ENCODE assay signal across 10 cellular contexts in the genomic region with DNA sequence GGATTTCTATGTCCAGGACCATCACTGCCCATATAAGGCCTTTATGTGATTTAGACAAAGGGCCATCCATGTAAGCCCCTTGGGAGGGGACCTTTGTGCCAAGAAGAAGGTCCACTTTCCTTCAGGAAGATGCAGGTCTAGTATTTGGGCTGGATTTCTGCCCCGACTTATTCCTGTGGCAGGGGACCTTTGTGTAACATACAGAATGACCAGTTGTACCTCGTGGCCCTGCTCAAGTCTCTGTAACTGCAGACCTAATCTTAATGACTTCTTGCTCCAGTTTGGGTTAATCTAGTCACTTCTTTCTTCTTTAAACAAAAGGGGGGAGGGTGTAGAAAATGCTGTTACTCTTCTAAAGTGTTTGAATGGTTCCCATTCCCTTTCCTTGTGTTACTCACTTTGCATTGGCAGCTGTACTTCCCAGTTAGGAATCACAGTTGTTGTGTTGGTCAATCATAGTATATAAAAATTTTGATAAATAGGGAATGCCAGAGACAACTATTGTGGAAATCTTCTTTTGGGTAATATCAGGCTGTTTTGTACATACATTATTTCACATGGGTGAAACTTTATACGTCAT. TPM values are rescaled to one million over a fixed set of nuclear protein-coding genes. Genes with fewer than 3 reads are reported as not detected.
DNase-seq lines count a peak whose midpoint lies in the region; ATAC-seq, FAIRE-seq and TF ChIP-seq lines count a peak whose summit lies in the region.
"Had no signal": no experiment of that assay in that cellular context is flagged by ENCODE, and none has a peak within 500 bp of the region (broad histone marks: within the 10 kb centered on the region; RNA-seq: fewer than 3 reads in every experiment).

No MANE protein-coding gene starts in this region.

- peaks cover 13 to 28% of the 10 kb centered on the region in 2 experiments for H3K36me3 ChIP-seq in SK-N-SH (replicated peaks in 1 of 2; ENCODE audit: control insufficient read depth in 1 of 2, insufficient read depth in 2 of 2, low read length in 1 of 2)
- no peaks in the 10 kb centered on the region for H3K36me3 ChIP-seq in endothelial cell of umbilical vein (ENCODE audit: control insufficient read depth in 2 of 2, extremely low read depth in 1 of 2, insufficient read depth in 2 of 2, low read length in 2 of 2)
- no peaks in the 10 kb centered on the region for H3K36me3 ChIP-seq in tibial nerve
- H3K36me3 ChIP-seq in CD4-positive, alpha-beta memory T cell (ENCODE audit: insufficient read depth, low read length), result peaks cover 10% of the 10 kb centered on the region

- H3K9me2 ChIP-seq in SK-N-SH, result no peaks in the 10 kb centered on the region

- peaks cover 8% of the 10 kb centered on the region for H3K36me3 Mint-ChIP-seq in nephron (ENCODE audit: low read depth)
- H3K36me3 Mint-ChIP-seq in CD4-positive, alpha-beta memory T cell, result peaks cover 34 to 38% of the 10 kb centered on the region in 2 donors

- H3K9ac ChIP-seq in SK-N-SH (peak overlapping the region; percentile 37), endothelial cell of umbilical vein (replicated peaks; ENCODE audit: extremely low read depth, insufficient read depth, low read length) (peak overlapping the region; percentile 38)

- H3K9me1 ChIP-seq in endothelial cell of umbilical vein (replicated peaks; ENCODE audit: control insufficient read depth, extremely low read depth, insufficient read depth, low read length), result no peaks in the 10 kb centered on the region

- ATAC-seq in SK-N-SH treated with all-trans-retinoic acid at 6 μM for 48 hours (no peak), HG03460 (IDR thresholded peaks at IDR 0.05; ENCODE audit: unreplicated experiment) (no peak)

- H3K9me3 ChIP-seq in SK-N-SH, result no peaks in the 10 kb centered on the region
- H3K9me3 ChIP-seq in endothelial cell of umbilical vein (replicated peaks; ENCODE audit: control insufficient read depth, insufficient read depth, low read length), result no peaks in the 10 kb centered on the region
- H3K9me3 ChIP-seq in tibial nerve, result no peaks in the 10 kb centered on the region
- no peaks in the 10 kb centered on the region for H3K9me3 ChIP-seq in CD4-positive, alpha-beta memory T cell (ENCODE audit: control insufficient read depth in 1 of 2, low read length in 2 of 2)

- peaks cover 65% of the 10 kb centered on the region for H3K4me1 Mint-ChIP-seq in nephron
- H3K4me1 Mint-ChIP-seq in CD4-positive, alpha-beta memory T cell, result peaks cover 0 to 2% (median 0%) of the 10 kb centered on the region in 4 donors

- no peak overlapping the region for H2AFZ ChIP-seq in SK-N-SH (ENCODE audit: low read depth)
- H2AFZ ChIP-seq in endothelial cell of umbilical vein (ENCODE audit: low read depth, low read length), result no peak overlapping the region

- FAIRE-seq in endothelial cell of umbilical vein (lab: Jason Lieb, UNC), result no peak

- TF ChIP-seq CTCF in SK-N-SH (IDR thresholded peaks at IDR 0.05) (no peak), endothelial cell of umbilical vein (IDR thresholded peaks at IDR 0.05; ENCODE audit: extremely low read depth in 1 of 2, insufficient read depth in 1 of 2, low read depth in 1 of 2, low read length in 2 of 2) (no peak), nephron (IDR thresholded peaks at IDR 0.05; ENCODE audit: unreplicated experiment in 3 of 3) (no peak), tibial nerve (IDR thresholded peaks at IDR 0.05) (no peak)

- intact Hi-C loops in endothelial cell of umbilical vein (cut with micrococcal nuclease), result loop anchor here (1.0 to 2.0 kb wide), 2 partner anchors 55 to 67 kb away; a partner anchor contains a TSS
- intact Hi-C loops in CD4-positive, alpha-beta memory T cell (cut with micrococcal nuclease), result no loop called here

- peak overlapping the region in 1 of 3 experiments; percentile 43 for H3K4me3 Mint-ChIP-seq in nephron
- H3K4me3 Mint-ChIP-seq in CD4-positive, alpha-beta memory T cell, result no peak overlapping the region

- POLR2A ChIA-PET in SK-N-SH (lab: Yijun Ruan, JAX), result no interaction called here
- POLR2A ChIA-PET in endothelial cell of umbilical vein (lab: Charles Lee), result interaction anchor here (0.6 to 1.2 kb wide), 3 partner anchors 12 to 55 kb away, joined by 3 to 7 read pairs (median 3); a partner anchor contains a TSS
- POLR2A ChIA-PET in CD4-positive, alpha-beta memory T cell (lab: Charles Lee; ENCODE audit: partially characterized antibody), result no interaction called here

- peak overlapping the region; percentile 72 to 85 (median 76) for H3K27ac Mint-ChIP-seq in nephron
- H3K27ac Mint-ChIP-seq in CD4-positive, alpha-beta memory T cell, result peak overlapping the region in 1 of 7 donors; percentile 12

- peaks cover 9% of the 10 kb centered on the region; the same call in 1 of the 2 replicates for H3K79me2 ChIP-seq in SK-N-SH (ENCODE audit: insufficient read depth)
- peaks cover 2% of the 10 kb centered on the region for H3K79me2 ChIP-seq in endothelial cell of umbilical vein (ENCODE audit: control insufficient read depth, insufficient read depth, low read length)

- H3K4me1 ChIP-seq in SK-N-SH (ENCODE audit: control insufficient read depth in 1 of 2, insufficient read depth in 2 of 2, low read depth in 1 of 2, low read length in 1 of 2), result peaks cover 4 to 49% of the 10 kb centered on the region in 2 experiments; a peak in 3 of 4 replicates
- peaks cover 45% of the 10 kb centered on the region for H3K4me1 ChIP-seq in endothelial cell of umbilical vein (ENCODE audit: control insufficient read depth, extremely low read depth, insufficient read depth, low read length)
- peaks cover 0 to 57% (median 28%) of the 10 kb centered on the region in 4 donors for H3K4me1 ChIP-seq in tibial nerve
- H3K4me1 ChIP-seq in CD4-positive, alpha-beta memory T cell (ENCODE audit: insufficient read depth, low read length), result no peaks in the 10 kb centered on the region

- H3K4me2 ChIP-seq in SK-N-SH, result peak overlapping the region; percentile 31; the same call in 1 of the 2 replicates
- peak overlapping the region; percentile 5 for H3K4me2 ChIP-seq in endothelial cell of umbilical vein (ENCODE audit: insufficient read depth, low read length)

- DNase-seq in SK-N-SH (no peak), endothelial cell of umbilical vein (ENCODE audit: low read depth, low spot score) (no peak), tibial nerve (ENCODE audit: low spot score in 2 of 2) (no peak), NCI-H526 treated with DMSO at 0.1 percent for 48 hours (lab: John Stamatoyannopoulos, UW) (no peak)
- no peak for DNase-seq in CD4-positive, alpha-beta memory T cell
- DNase-seq: effector CD4-positive, alpha-beta T cell; retina had no signal

- no peak for TF ChIP-seq RAD21 in SK-N-SH (IDR thresholded peaks at IDR 0.05; ENCODE audit: low read length)

- no peak for TF ChIP-seq EP300 in SK-N-SH (IDR thresholded peaks at IDR 0.05; ENCODE audit: borderline replicate concordance in 1 of 2, low read depth in 1 of 2, low read length in 1 of 2)
- no peak for TF ChIP-seq EP300 in tibial nerve (IDR thresholded peaks at IDR 0.05)

- H3K27me3 ChIP-seq in SK-N-SH (ENCODE audit: insufficient read depth) (no peaks in the 10 kb centered on the region), endothelial cell of umbilical vein (ENCODE audit: control insufficient read depth in 2 of 2, insufficient read depth in 2 of 2, low read length in 2 of 2) (no peaks in the 10 kb centered on the region), tibial nerve (no peaks in the 10 kb centered on the region)
- H3K27me3 ChIP-seq in CD4-positive, alpha-beta memory T cell (ENCODE audit: insufficient read depth, low read length), result no peaks in the 10 kb centered on the region

- peak overlapping the region; percentile 67 to 98; a peak in 3 of 4 replicates for H3K27ac ChIP-seq in SK-N-SH (ENCODE audit: low read depth in 2 of 2, low read length in 1 of 2)
- peak overlapping the region; percentile 86 for H3K27ac ChIP-seq in endothelial cell of umbilical vein (ENCODE audit: insufficient read depth, low read depth, low read length)
- peak overlapping the region; percentile 44 to 82 (median 72) for H3K27ac ChIP-seq in tibial nerve
- H3K27ac ChIP-seq in CD4-positive, alpha-beta memory T cell (ENCODE audit: low read depth, low read length), result no peak overlapping the region

- H3K9me3 Mint-ChIP-seq in nephron, result no peaks in the 10 kb centered on the region
- no peaks in the 10 kb centered on the region for H3K9me3 Mint-ChIP-seq in CD4-positive, alpha-beta memory T cell

- H4K20me1 ChIP-seq in SK-N-SH (ENCODE audit: insufficient read depth) (peaks cover 5% of the 10 kb centered on the region; the same call in 1 of the 2 replicates), endothelial cell of umbilical vein (replicated peaks; ENCODE audit: control insufficient read depth, extremely low read depth, insufficient read depth, low read length) (no peaks in the 10 kb centered on the region)

- CTCF ChIA-PET in SK-N-SH (lab: Yijun Ruan, JAX), result interaction anchor here (0.6 kb wide), 1 partner anchor 8 kb away, joined by 3 read pairs; no protein-coding TSS in a partner anchor
- CTCF ChIA-PET in endothelial cell of umbilical vein (lab: Charles Lee), result interaction anchor here (1.1 to 2.2 kb wide), 3 partner anchors 10 to 67 kb away, joined by 4 to 14 read pairs (median 5); no protein-coding TSS in a partner anchor
- CTCF ChIA-PET in CD4-positive, alpha-beta memory T cell (lab: Charles Lee; ENCODE audit: partially characterized antibody), result interaction anchor here (1.1 kb wide), 1 partner anchor 281 kb away, joined by 3 read pairs; no protein-coding TSS in a partner anchor

- dilution Hi-C loops in endothelial cell of umbilical vein (cut with MboI; ENCODE audit: extremely low pct_ligation_motif_present, low sequenced_read_pairs), result no loop called here

- BruUV-seq in endothelial cell of umbilical vein (replicated peaks; lab: Mats Ljungman, UMichigan), result no TSS peak

- WGBS in SK-N-SH (ENCODE audit: low lambda C conversion rate), result 97% methylated on average over 3 of the region's 3 CpGs
- 93 to 94% methylated on average over 3 of the region's 3 CpGs for WGBS in tibial nerve, 2 donors

- peaks cover 50% of the 10 kb centered on the region for H3F3A ChIP-seq in SK-N-SH (replicated peaks; ENCODE audit: insufficient read depth)

- no peak for TF ChIP-seq POLR2A in endothelial cell of umbilical vein (IDR thresholded peaks at IDR 0.05; ENCODE audit: low read depth, low read length)
- TF ChIP-seq POLR2A in tibial nerve (IDR thresholded peaks at IDR 0.05), result no peak

- H3K4me3 ChIP-seq in SK-N-SH (ENCODE audit: low read depth in 2 of 2, low read length in 1 of 2) (no peak overlapping the region), endothelial cell of umbilical vein (replicated peaks in 1 of 3; ENCODE audit: insufficient read depth in 1 of 3, low read depth in 1 of 3, low read length in 3 of 3) (no peak overlapping the region), tibial nerve (no peak overlapping the region)
- no peak overlapping the region for H3K4me3 ChIP-seq in CD4-positive, alpha-beta memory T cell (ENCODE audit: low read length in 2 of 2)

- no peaks in the 10 kb centered on the region for H3K27me3 Mint-ChIP-seq in nephron (ENCODE audit: low read depth)
- H3K27me3 Mint-ChIP-seq in CD4-positive, alpha-beta memory T cell, result no peaks in the 10 kb centered on the region

RNA-seq across cellular contexts. Expression of a gene that starts 54.2 kb away (rescaled TPM):
- 2.5 and 4.4 TPM in 2 replicates for polyA plus RNA-seq in SK-N-SH (2012; rRNA removed)
- polyA plus RNA-seq in SK-N-SH (2012; cell fraction: cytosol; rRNA removed), result 4.6 and 5.1 TPM in 2 replicates
- polyA plus RNA-seq in SK-N-SH (2012; cell fraction: nucleus; rRNA removed), result 2.2 and 5.2 TPM in 2 replicates
- 13.7 and 14.6 TPM in 2 replicates for total RNA-seq in endothelial cell of umbilical vein
- polyA plus RNA-seq in endothelial cell of umbilical vein, result 2.0 and 2.8 TPM in 2 replicates
- 2.4 and 2.5 TPM in 2 replicates for polyA plus RNA-seq in endothelial cell of umbilical vein (2011; cell fraction: cytosol; rRNA removed)
- polyA plus RNA-seq in endothelial cell of umbilical vein (2011; cell fraction: nucleus; rRNA removed), result 6.7 and 7.4 TPM in 2 replicates
- polyA plus RNA-seq in endothelial cell of umbilical vein (2012), result 8.2 and 9.0 TPM in 2 replicates
- polyA minus RNA-seq in endothelial cell of umbilical vein, result 15.7 and 16.2 TPM in 2 replicates
- 2.4 TPM for polyA minus RNA-seq in endothelial cell of umbilical vein (2011; cell fraction: cytosol; rRNA and poly(A)+ RNA removed)
- 16.5 and 19.7 TPM in 2 replicates for polyA minus RNA-seq in endothelial cell of umbilical vein (2011; cell fraction: nucleus; rRNA and poly(A)+ RNA removed)
- total RNA-seq in tibial nerve, result 10 to 100 TPM; 14.7 to 27.8 (median 21.2) TPM
- total RNA-seq in CD4-positive, alpha-beta memory T cell, result 10 to 100 TPM; 21.7 TPM
- 1 to 10 TPM; 6.0 to 7.3 TPM for polyA plus RNA-seq in CD4-positive, alpha-beta memory T cell

RNA-seq across cellular contexts. Expression of a gene that starts 54.8 kb away (rescaled TPM):
- 3.6 and 4.1 TPM in 2 replicates for polyA plus RNA-seq in SK-N-SH (2012; rRNA removed)
- polyA plus RNA-seq in SK-N-SH (2012; cell fraction: cytosol; rRNA removed), result 4.2 and 7.8 TPM in 2 replicates
- 3.2 and 7.6 TPM in 2 replicates for polyA plus RNA-seq in SK-N-SH (2012; cell fraction: nucleus; rRNA removed)
- 11.7 and 14.2 TPM in 2 replicates for total RNA-seq in endothelial cell of umbilical vein
- 0.89 and 1.0 TPM in 2 replicates for polyA plus RNA-seq in endothelial cell of umbilical vein
- polyA plus RNA-seq in endothelial cell of umbilical vein (2011; cell fraction: cytosol; rRNA removed), result 3.3 and 4.1 TPM in 2 replicates
- 11.8 and 17.8 TPM in 2 replicates for polyA plus RNA-seq in endothelial cell of umbilical vein (2011; cell fraction: nucleus; rRNA removed)
- 29.7 and 32.6 TPM in 2 replicates for polyA plus RNA-seq in endothelial cell of umbilical vein (2012)
- polyA minus RNA-seq in endothelial cell of umbilical vein, result 1.7 and 3.0 TPM in 2 replicates
- polyA minus RNA-seq in endothelial cell of umbilical vein (2011; cell fraction: cytosol; rRNA and poly(A)+ RNA removed), result not detected
- polyA minus RNA-seq in endothelial cell of umbilical vein (2011; cell fraction: nucleus; rRNA and poly(A)+ RNA removed), result 8.8 and 12.7 TPM in 2 replicates
- total RNA-seq in tibial nerve, result 10 to 100 TPM; 18.0 to 22.8 (median 20.5) TPM
- total RNA-seq in CD4-positive, alpha-beta memory T cell, result under 1 TPM; 0.47 to 0.67 TPM
- under 1 TPM; 0.31 to 0.57 TPM for polyA plus RNA-seq in CD4-positive, alpha-beta memory T cell
